In the genomic region with DNA sequence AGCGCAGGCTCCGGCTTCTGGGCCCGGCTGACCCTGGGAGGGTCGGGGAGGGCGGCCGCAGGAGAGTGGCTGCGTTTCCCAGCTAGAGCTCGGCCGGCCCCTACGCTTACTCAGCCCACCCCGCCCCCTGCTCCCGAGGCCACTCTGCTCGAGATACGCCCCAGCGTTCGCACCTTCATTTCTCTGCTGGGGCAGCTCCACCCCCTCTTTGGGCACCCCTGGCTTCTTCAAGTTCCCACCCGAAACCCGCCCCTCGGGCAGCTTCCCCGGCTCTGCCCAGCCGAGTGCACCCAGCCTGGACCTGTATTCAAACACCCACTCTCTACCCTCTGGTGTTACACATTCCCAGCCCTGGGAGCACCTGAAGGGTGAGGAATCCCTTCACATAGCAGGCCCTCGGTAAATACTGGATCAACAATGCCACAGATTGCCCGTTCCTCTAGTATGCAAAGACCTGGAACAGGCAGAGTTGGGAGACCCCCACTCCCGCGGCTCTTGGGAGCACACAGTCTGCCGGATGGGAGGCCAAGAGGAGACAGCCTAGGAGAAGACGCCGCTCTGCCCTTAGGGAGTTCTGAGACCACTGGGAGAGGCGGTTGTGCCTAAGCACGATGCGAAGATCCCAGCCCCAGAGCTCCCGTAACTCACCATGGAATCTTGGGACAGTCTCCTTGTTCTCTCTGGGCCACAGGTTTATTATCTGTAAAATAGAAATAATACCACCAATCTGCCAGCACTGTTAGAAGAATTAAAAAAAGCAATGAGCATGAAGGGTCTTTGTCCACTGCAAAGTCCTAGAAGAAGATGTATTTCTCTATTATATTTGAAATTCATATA, we compare ENCODE assay signal across 8 cellular contexts. TPM values are rescaled to one million over a fixed set of nuclear protein-coding genes. Genes with fewer than 3 reads are reported as not detected.
DNase-seq lines count a peak whose midpoint lies in the region; ATAC-seq and TF ChIP-seq lines count a peak whose summit lies in the region.

No MANE protein-coding gene starts in this region.

- peaks cover 2% of the 10 kb centered on the region for H3K9me3 ChIP-seq in iPS-18c (ENCODE audit: control insufficient read depth, insufficient read depth, low read length)

- DNase-seq in AG04449 (ENCODE audit: low read depth, low spot score), result no peak
- no peak for DNase-seq in activated naive CD8-positive, alpha-beta T cell treated with anti-CD3 and anti-CD28 coated beads, Interleukin-2, amount 10 ng/mL, durations not matched to agents 7 days and 5 days
- DNase-seq in stimulated activated CD4-positive, alpha-beta T cell treated with anti-CD3 and anti-CD28 coated beads, Interleukin-4, amount 100 ng/mL, for 24 hours, result peak; percentile 11
- no peak for DNase-seq in SKM-1 (lab: John Stamatoyannopoulos, UW; ENCODE audit: unreplicated experiment)
- DNase-seq in GM10248 (ENCODE audit: extremely low spot score), result no peak

- peak overlapping the region; percentile 51 for H3K4me3 Mint-ChIP-seq in activated naive CD8-positive, alpha-beta T cell treated with anti-CD3 and anti-CD28 coated beads, Interleukin-2, amount 10 ng/mL, durations not matched to agents 7 days and 5 days

- peaks cover 9% of the 10 kb centered on the region for H3K4me1 Mint-ChIP-seq in activated naive CD8-positive, alpha-beta T cell treated with anti-CD3 and anti-CD28 coated beads, Interleukin-2, amount 10 ng/mL, durations not matched to agents 7 days and 5 days

- peak overlapping the region; percentile 74 for H3K4me3 ChIP-seq in AG04449 (ENCODE audit: low read depth, low read length)
- peak overlapping the region; percentile 61 for H3K4me3 ChIP-seq in iPS-18c (ENCODE audit: insufficient read depth, low read depth, low read length)

- no peaks in the 10 kb centered on the region for H3K9me3 Mint-ChIP-seq in activated naive CD8-positive, alpha-beta T cell treated with anti-CD3 and anti-CD28 coated beads, Interleukin-2, amount 10 ng/mL, durations not matched to agents 7 days and 5 days

- no peak overlapping the region for H3K27ac Mint-ChIP-seq in activated naive CD8-positive, alpha-beta T cell treated with anti-CD3 and anti-CD28 coated beads, Interleukin-2, amount 10 ng/mL, durations not matched to agents 7 days and 5 days

- CTCF ChIA-PET in AG04449 (lab: Yijun Ruan, JAX) (interaction anchor here (0.7 to 3.9 kb wide), 11 partner anchors 10 to 123 kb away, joined by 3 to 24 read pairs (median 4); a partner anchor contains a TSS), GM10248 (lab: Yijun Ruan, JAX) (interaction anchor here (1.1 to 4.7 kb wide), 6 partner anchors 14 to 121 kb away, joined by 3 to 34 read pairs (median 5); a partner anchor contains a TSS)

- TF ChIP-seq CTCF in AG04449 (IDR thresholded peaks at IDR 0.05; ENCODE audit: insufficient read depth, low read length, missing control alignments) (no peak), GM10248 (IDR thresholded peaks at IDR 0.05; ENCODE audit: control extremely low read depth, extremely low read depth, low read depth, missing control alignments) (no peak)

- POLR2A ChIA-PET in AG04449 (lab: Yijun Ruan, JAX) (interaction anchor here (0.6 to 1.7 kb wide), 5 partner anchors 16 to 56 kb away, joined by 3 to 12 read pairs (median 3); a partner anchor contains a TSS), GM10248 (lab: Yijun Ruan, JAX) (interaction anchor here (0.6 to 1.4 kb wide), 3 partner anchors 12 to 976 kb away, joined by 3 read pairs; no protein-coding TSS in a partner anchor)
- POLR2A ChIA-PET in activated naive CD8-positive, alpha-beta T cell treated with anti-CD3 and anti-CD28 coated beads, Interleukin-2, amount 10 ng/mL, durations not matched to agents 7 days and 5 days (lab: Charles Lee), result interaction anchor here (0.9 to 2.0 kb wide), 6 partner anchors 9 to 126 kb away, joined by 4 to 11 read pairs (median 5); a partner anchor contains a TSS

- no peaks in the 10 kb centered on the region for H3K36me3 Mint-ChIP-seq in activated naive CD8-positive, alpha-beta T cell treated with anti-CD3 and anti-CD28 coated beads, Interleukin-2, amount 10 ng/mL, durations not matched to agents 7 days and 5 days

- ATAC-seq in GM21786 (IDR thresholded peaks at IDR 0.05; ENCODE audit: unreplicated experiment) (peak; percentile 11), HG02571 (IDR thresholded peaks at IDR 0.05; ENCODE audit: unreplicated experiment) (no peak)
- peak; percentile 24 for ATAC-seq in activated naive CD8-positive, alpha-beta T cell treated with anti-CD3 and anti-CD28 coated beads, Interleukin-2, amount 10 ng/mL, durations not matched to agents 7 days and 5 days (ENCODE audit: low read depth)

- peaks cover 19% of the 10 kb centered on the region for H3K27me3 Mint-ChIP-seq in activated naive CD8-positive, alpha-beta T cell treated with anti-CD3 and anti-CD28 coated beads, Interleukin-2, amount 10 ng/mL, durations not matched to agents 7 days and 5 days

RNA-seq across cellular contexts. Expression of a gene that starts 0.6 kb away (rescaled TPM):
- 1 to 10 TPM; 4.7 to 5.2 TPM for total RNA-seq in activated naive CD8-positive, alpha-beta T cell treated with anti-CD3 and anti-CD28 coated beads, Interleukin-2, amount 10 ng/mL, durations not matched to agents 7 days and 5 days

RNA-seq across cellular contexts. Expression of a gene that starts 16.8 kb away (rescaled TPM):
- 1 to 10 TPM; 4.8 TPM for total RNA-seq in activated naive CD8-positive, alpha-beta T cell treated with anti-CD3 and anti-CD28 coated beads, Interleukin-2, amount 10 ng/mL, durations not matched to agents 7 days and 5 days

RNA-seq across cellular contexts. Expression of a gene that starts 30.1 kb away (rescaled TPM):
- 100 to 1,000 TPM; 575 to 595 TPM for total RNA-seq in activated naive CD8-positive, alpha-beta T cell treated with anti-CD3 and anti-CD28 coated beads, Interleukin-2, amount 10 ng/mL, durations not matched to agents 7 days and 5 days

RNA-seq across cellular contexts. Expression of a gene that starts 56.3 kb away (rescaled TPM):
- 10 to 100 TPM; 40.8 to 41.3 TPM for total RNA-seq in activated naive CD8-positive, alpha-beta T cell treated with anti-CD3 and anti-CD28 coated beads, Interleukin-2, amount 10 ng/mL, durations not matched to agents 7 days and 5 days
